ENCODE assay signal across 8 cellular contexts in genomic region chr16:86761117-86761971, GRCh38.
DNase-seq lines count a peak whose midpoint lies in the region; ATAC-seq and TF ChIP-seq lines count a peak whose summit lies in the region.

No MANE protein-coding gene starts in this region.

- no peaks in the 10 kb centered on the region for H3K36me3 ChIP-seq in parathyroid adenoma (ENCODE audit: control insufficient read depth, insufficient read depth, low read length)

- H3K27me3 ChIP-seq in foreskin keratinocyte, result peaks cover 49% of the 10 kb centered on the region
- peaks cover 6% of the 10 kb centered on the region for H3K27me3 ChIP-seq in parathyroid adenoma (ENCODE audit: control insufficient read depth, insufficient read depth, low read length)

- H3K4me2 ChIP-seq in parathyroid adenoma (ENCODE audit: low read length), result no peak overlapping the region

- no peak overlapping the region for H3K4me3 ChIP-seq in parathyroid adenoma (ENCODE audit: low read depth, low read length)

- no peak overlapping the region for H3K9ac ChIP-seq in parathyroid adenoma

- H3K9me3 ChIP-seq in parathyroid adenoma (ENCODE audit: control insufficient read depth, low read length), result no peaks in the 10 kb centered on the region

- DNase-seq in ELR (ENCODE audit: low read depth) (peak; percentile 80), NAMALWA (ENCODE audit: low spot score) (peak; percentile 56), activated T-cell treated with anti-CD3 and anti-CD28 coated beads for 24 hours (ENCODE audit: low read depth) (peak; percentile 27), foreskin keratinocyte (peak in 1 of 2 donors; percentile 48), SIG-M5 treated with dmso at 0.1 percent for 504 hours (lab: John Stamatoyannopoulos, UW; ENCODE audit: unreplicated experiment) (no peak)

- H2AFZ ChIP-seq in parathyroid adenoma, result peak overlapping the region; percentile 45

- ATAC-seq in foreskin keratinocyte (peak; percentile 73), GM21529 (IDR thresholded peaks at IDR 0.05; ENCODE audit: unreplicated experiment) (no peak), HG02870 (IDR thresholded peaks at IDR 0.05; ENCODE audit: unreplicated experiment) (no peak)

- no peaks in the 10 kb centered on the region for H3K79me2 ChIP-seq in parathyroid adenoma

- H3K27ac ChIP-seq in foreskin keratinocyte (no peak overlapping the region), parathyroid adenoma (no peak overlapping the region)

- TF ChIP-seq CTCF in foreskin keratinocyte (conservative IDR thresholded peaks at IDR 0.05) (peak; percentile 68), parathyroid adenoma (IDR thresholded peaks at IDR 0.05) (peak; percentile 80)

- H3K4me1 ChIP-seq in foreskin keratinocyte (no peaks in the 10 kb centered on the region), parathyroid adenoma (no peaks in the 10 kb centered on the region)
